9 cellular contexts compared by ENCODE assay signal in genomic region chrX:101932249-101932570, GRCh38. TPM values are rescaled to one million over a fixed set of nuclear protein-coding genes. Genes with fewer than 3 reads are reported as not detected.
DNase-seq lines count a peak whose midpoint lies in the region; ATAC-seq and TF ChIP-seq lines count a peak whose summit lies in the region.
"Had no signal": no experiment of that assay in that cellular context is flagged by ENCODE, and none has a peak within 500 bp of the region (broad histone marks: within the 10 kb centered on the region; RNA-seq: fewer than 3 reads in every experiment).

No MANE protein-coding gene starts in this region.

- peaks cover 6% of the 10 kb centered on the region for H3K9me3 Mint-ChIP-seq in activated CD4-positive, alpha-beta T cell treated with anti-CD3 and anti-CD28 coated beads, Interleukin-2, amount 10 ng/mL, durations not matched to agents 7 days and 5 days
- peaks cover 9% of the 10 kb centered on the region for H3K9me3 Mint-ChIP-seq in activated B cell treated with CpG ODN at 0.5 μM for 24 hours

- WGBS in stomach, 5 donors = 44 to 66% (median 51%) methylated on average over 7 to 8 of the region's 8 CpGs

- peak overlapping the region; percentile 68 for H3K4me3 Mint-ChIP-seq in activated CD4-positive, alpha-beta T cell treated with anti-CD3 and anti-CD28 coated beads, Interleukin-2, amount 10 ng/mL, durations not matched to agents 7 days and 5 days
- peak overlapping the region; percentile 80 for H3K4me3 Mint-ChIP-seq in activated B cell treated with CpG ODN at 0.5 μM for 24 hours

- TF ChIP-seq POLR2A in stomach (IDR thresholded peaks at IDR 0.05) = no peak

- CTCF ChIA-PET in activated CD4-positive, alpha-beta T cell treated with anti-CD3 and anti-CD28 coated beads, Interleukin-2, amount 10 ng/mL, durations not matched to agents 7 days and 5 days (lab: Charles Lee) = interaction anchor here (1.2 kb wide), 1 partner anchor 25 kb away, joined by 5 read pairs; no protein-coding TSS in a partner anchor
- CTCF ChIA-PET in activated B cell treated with CpG ODN at 0.5 μM for 24 hours (lab: Charles Lee) = no interaction called here

- H3K27ac ChIP-seq in iPS-18a (ENCODE audit: low read length) (no peak overlapping the region), stomach (peak overlapping the region; percentile 85 to 97 (median 94))

- TF ChIP-seq CTCF in activated B cell treated with CpG ODN at 0.5 μM for 24 hours (IDR thresholded peaks at IDR 0.05) (no peak), stomach (IDR thresholded peaks at IDR 0.05) (no peak)

- peak overlapping the region; percentile 61 for H3K4me3 ChIP-seq in iPS-18a (ENCODE audit: low read length)
- H3K4me3 ChIP-seq in stomach = peak overlapping the region; percentile 57 to 69 (median 62)

- POLR2A ChIA-PET in activated CD4-positive, alpha-beta T cell treated with anti-CD3 and anti-CD28 coated beads, Interleukin-2, amount 10 ng/mL, durations not matched to agents 7 days and 5 days (lab: Charles Lee) = no interaction called here
- POLR2A ChIA-PET in activated B cell treated with CpG ODN at 0.5 μM for 24 hours (lab: Charles Lee) = interaction anchor here (0.6 to 2.0 kb wide), 20 partner anchors 11 to 1101 kb away, joined by 3 to 25 read pairs (median 4); partner anchors contain the start of genes ARMCX2, ARMCX5, ARMCX6 and BEX5

- H3K27me3 Mint-ChIP-seq in activated CD4-positive, alpha-beta T cell treated with anti-CD3 and anti-CD28 coated beads, Interleukin-2, amount 10 ng/mL, durations not matched to agents 7 days and 5 days = no peaks in the 10 kb centered on the region
- H3K27me3 Mint-ChIP-seq in activated B cell treated with CpG ODN at 0.5 μM for 24 hours = no peaks in the 10 kb centered on the region

- H3K27ac Mint-ChIP-seq in activated CD4-positive, alpha-beta T cell treated with anti-CD3 and anti-CD28 coated beads, Interleukin-2, amount 10 ng/mL, durations not matched to agents 7 days and 5 days = peak overlapping the region; percentile 90
- peak overlapping the region; percentile 90 for H3K27ac Mint-ChIP-seq in activated B cell treated with CpG ODN at 0.5 μM for 24 hours

- H3K9ac ChIP-seq in iPS-18a (ENCODE audit: low read length) = no peak overlapping the region

- DNase-seq in activated CD4-positive, alpha-beta T cell treated with anti-CD3 and anti-CD28 coated beads, Interleukin-2, amount 10 ng/mL, durations not matched to agents 7 days and 5 days = no peak
- no peak for DNase-seq in activated CD4-positive, alpha-beta T cell treated with anti-CD3 and anti-CD28 coated beads for 48 hours
- no peak for DNase-seq in activated B cell treated with CpG ODN at 0.5 μM for 24 hours
- DNase-seq in stomach = no peak

- H3K36me3 ChIP-seq in iPS-18a (ENCODE audit: control insufficient read depth, low read depth, low read length) (no peaks in the 10 kb centered on the region), stomach (no peaks in the 10 kb centered on the region)
- H3K36me3 ChIP-seq: BE2C had no signal

- intact Hi-C loops in activated B cell treated with CpG ODN at 0.5 μM for 24 hours (cut with micrococcal nuclease) = loop anchor here (1.0 to 5.0 kb wide), 2 partner anchors 133 to 665 kb away; partner anchors contain the start of gene ARMCX5
- intact Hi-C loops in stomach (cut with DNase I; ENCODE audit: low total_unique reads) = no loop called here

- H3K4me1 Mint-ChIP-seq in activated CD4-positive, alpha-beta T cell treated with anti-CD3 and anti-CD28 coated beads, Interleukin-2, amount 10 ng/mL, durations not matched to agents 7 days and 5 days = peaks cover 11% of the 10 kb centered on the region
- peaks cover 12% of the 10 kb centered on the region for H3K4me1 Mint-ChIP-seq in activated B cell treated with CpG ODN at 0.5 μM for 24 hours

- H3K9me3 ChIP-seq in iPS-18a (ENCODE audit: control insufficient read depth, low read depth, low read length) (peaks cover 11% of the 10 kb centered on the region), stomach (peaks cover 0 to 3% (median 0%) of the 10 kb centered on the region in 4 donors)
- H3K9me3 ChIP-seq: BE2C had no signal

- ATAC-seq in activated B cell treated with CpG ODN at 0.5 μM for 24 hours (ENCODE audit: low read depth) (no peak), GM21381 (IDR thresholded peaks at IDR 0.05; ENCODE audit: unreplicated experiment) (no peak), GM21367 (IDR thresholded peaks at IDR 0.05; ENCODE audit: unreplicated experiment) (no peak), HG03108 (IDR thresholded peaks at IDR 0.05; ENCODE audit: unreplicated experiment) (no peak)

- H3K36me3 Mint-ChIP-seq in activated CD4-positive, alpha-beta T cell treated with anti-CD3 and anti-CD28 coated beads, Interleukin-2, amount 10 ng/mL, durations not matched to agents 7 days and 5 days (ENCODE audit: low read depth) = peaks cover 3% of the 10 kb centered on the region
- H3K36me3 Mint-ChIP-seq in activated B cell treated with CpG ODN at 0.5 μM for 24 hours (ENCODE audit: low read depth) = peaks cover 4% of the 10 kb centered on the region

- peaks cover 9% of the 10 kb centered on the region for H3K27me3 ChIP-seq in iPS-18a (ENCODE audit: control insufficient read depth, insufficient read depth, low read length)
- H3K27me3 ChIP-seq in stomach = no peaks in the 10 kb centered on the region
- H3K27me3 ChIP-seq: BE2C had no signal

- H3K4me1 ChIP-seq in iPS-18a (ENCODE audit: control insufficient read depth, low read depth, low read length) = peaks cover 5% of the 10 kb centered on the region
- H3K4me1 ChIP-seq in stomach = peaks cover 0 to 8% (median 0%) of the 10 kb centered on the region in 4 donors
- H3K4me1 ChIP-seq: BE2C had no signal

- no peak for TF ChIP-seq EP300 in stomach (IDR thresholded peaks at IDR 0.05)

RNA-seq across cellular contexts. Expression of gene ZMAT1, which starts 0.4 kb away (rescaled TPM):
- 1 to 10 TPM; 5.8 to 6.5 TPM for total RNA-seq in activated CD4-positive, alpha-beta T cell treated with anti-CD3 and anti-CD28 coated beads, Interleukin-2, amount 10 ng/mL, durations not matched to agents 7 days and 5 days
- 14.8 and 19.8 TPM in 2 replicates for total RNA-seq in activated B cell treated with CpG ODN at 0.5 μM for 24 hours
- total RNA-seq in stomach = 10 to 100 TPM in 1 of 5 donors, 1 to 10 TPM in 4; 1.7 to 16.8 (median 7.3) TPM
- polyA plus RNA-seq in stomach = 1 to 10 TPM in 2 of 3 donors, under 1 TPM in 1; 0.81 to 7.5 (median 2.1) TPM
